Comparison of ENCODE assay signal across 1 cellular context in genomic region chr6:3748208-3748701, GRCh38.
TF ChIP-seq lines count a peak whose summit lies in the region.

No MANE protein-coding gene starts in this region.

TF ChIP-seq in HEK293, 187 proteins besides CTCF, POLR2A, EP300 and RAD21 (continued from another document):
- TF ChIP-seq ZEB2 (tag by site-specific recombination; IDR thresholded peaks at IDR 0.05) (0 out of 2 replicates have a peak, but pooled peaks have one; percentile 17), AEBP2 (tag by site-specific recombination; IDR thresholded peaks at IDR 0.05; ENCODE audit: borderline replicate concordance) (no peak), ZNF146 (tag by site-specific recombination; IDR thresholded peaks at IDR 0.05) (no peak), ZNF585B (tag by site-specific recombination; IDR thresholded peaks at IDR 0.05) (no peak), ZNF274 (IDR thresholded peaks at IDR 0.05; ENCODE audit: low read length) (no peak), ZNF274 (tag by site-specific recombination; IDR thresholded peaks at IDR 0.05; ENCODE audit: borderline replicate concordance) (no peak), ZNF398 (tag by site-specific recombination; IDR thresholded peaks at IDR 0.05) (peak; percentile 19; the same call in 1 of the 2 replicates), GLI4 (tag by site-specific recombination; IDR thresholded peaks at IDR 0.05) (no peak), ZNF626 (tag by site-specific recombination; IDR thresholded peaks at IDR 0.05) (no peak), HIC1 (tag by site-specific recombination; IDR thresholded peaks at IDR 0.05) (peak; percentile 15; the same call in 1 of the 2 replicates), ZNF664 (tag by site-specific recombination; IDR thresholded peaks at IDR 0.05) (no peak), GLIS1 (tag by site-specific recombination; IDR thresholded peaks at IDR 0.05) (peak; percentile 67), SP2 (tag by site-specific recombination; IDR thresholded peaks at IDR 0.05) (peak; percentile 32), ZNF132 (tag by site-specific recombination; IDR thresholded peaks at IDR 0.05; ENCODE audit: borderline replicate concordance) (no peak), KLF17 (tag by site-specific recombination; IDR thresholded peaks at IDR 0.05) (0 out of 2 replicates have a peak, but pooled peaks have one; percentile 22), ELK4 (IDR thresholded peaks at IDR 0.05; ENCODE audit: borderline replicate concordance, low read depth, low read length) (no peak), ZNF629 (tag by site-specific recombination; IDR thresholded peaks at IDR 0.05) (no peak), FEZF1 (tag by site-specific recombination; IDR thresholded peaks at IDR 0.05) (no peak), ZNF560 (tag by site-specific recombination; IDR thresholded peaks at IDR 0.05; ENCODE audit: borderline replicate concordance) (no peak), TCF7L2 (IDR thresholded peaks at IDR 0.05; ENCODE audit: borderline replicate concordance, low read depth, low read length) (no peak), PATZ1 (tag by site-specific recombination; IDR thresholded peaks at IDR 0.05) (no peak), ZBTB48 (tag by site-specific recombination; IDR thresholded peaks at IDR 0.05) (peak; percentile 87), ZFP3 (tag by site-specific recombination; IDR thresholded peaks at IDR 0.05; ENCODE audit: low read depth) (no peak)
